1 cellular context compared by ENCODE assay signal in the genomic region with DNA sequence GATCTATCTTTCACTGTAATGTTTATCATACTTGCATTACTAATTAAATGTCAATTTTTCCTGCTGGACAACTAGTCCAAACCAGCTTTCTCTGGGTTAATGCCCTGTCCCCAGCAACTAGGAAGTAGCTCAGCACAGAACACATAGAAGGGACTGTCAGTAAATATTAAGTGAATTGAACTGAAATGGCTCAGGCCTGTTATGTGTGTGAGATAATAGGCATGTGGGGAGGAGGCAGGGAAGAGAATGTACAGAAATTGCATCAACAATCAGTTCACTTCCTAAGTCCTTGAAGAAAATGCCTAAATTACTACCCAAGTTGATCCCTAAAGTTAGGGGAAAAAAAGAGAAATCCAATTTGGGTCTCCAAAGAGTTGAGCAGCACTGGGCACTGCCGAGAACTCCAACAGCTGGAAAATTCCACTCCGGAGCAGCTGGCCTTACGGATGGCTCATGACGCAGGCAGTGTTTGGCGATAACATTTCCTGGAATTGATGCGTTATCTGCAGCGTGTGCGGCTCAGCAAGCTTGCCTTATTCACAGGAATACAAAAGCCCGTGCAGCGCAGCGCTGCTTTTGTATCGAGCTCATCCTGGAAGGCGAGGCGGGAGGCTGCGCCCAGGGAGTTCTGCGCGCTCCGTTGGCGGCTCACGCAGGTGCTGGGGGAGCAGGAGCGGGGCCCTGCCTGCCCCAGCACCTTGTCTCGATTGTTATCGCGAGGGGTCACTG.
TF ChIP-seq lines count a peak whose summit lies in the region.

No MANE protein-coding gene starts in this region.

TF ChIP-seq in SK-N-SH treated with all-trans-retinoic acid at 6 μM for 48 hours, 23 proteins besides CTCF, POLR2A, EP300 and RAD21 (continued from another document):
- TF ChIP-seq, protein P1, sequence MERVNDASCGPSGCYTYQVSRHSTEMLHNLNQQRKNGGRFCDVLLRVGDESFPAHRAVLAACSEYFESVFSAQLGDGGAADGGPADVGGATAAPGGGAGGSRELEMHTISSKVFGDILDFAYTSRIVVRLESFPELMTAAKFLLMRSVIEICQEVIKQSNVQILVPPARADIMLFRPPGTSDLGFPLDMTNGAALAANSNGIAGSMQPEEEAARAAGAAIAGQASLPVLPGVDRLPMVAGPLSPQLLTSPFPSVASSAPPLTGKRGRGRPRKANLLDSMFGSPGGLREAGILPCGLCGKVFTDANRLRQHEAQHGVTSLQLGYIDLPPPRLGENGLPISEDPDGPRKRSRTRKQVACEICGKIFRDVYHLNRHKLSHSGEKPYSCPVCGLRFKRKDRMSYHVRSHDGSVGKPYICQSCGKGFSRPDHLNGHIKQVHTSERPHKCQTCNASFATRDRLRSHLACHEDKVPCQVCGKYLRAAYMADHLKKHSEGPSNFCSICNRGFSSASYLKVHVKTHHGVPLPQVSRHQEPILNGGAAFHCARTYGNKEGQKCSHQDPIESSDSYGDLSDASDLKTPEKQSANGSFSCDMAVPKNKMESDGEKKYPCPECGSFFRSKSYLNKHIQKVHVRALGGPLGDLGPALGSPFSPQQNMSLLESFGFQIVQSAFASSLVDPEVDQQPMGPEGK (CRISPR knock-in tag; IDR thresholded peaks at IDR 0.05; ENCODE audit: borderline replicate concordance): no peak
- TF ChIP-seq CSDC2 (CRISPR knock-in tag; IDR thresholded peaks at IDR 0.05) (no peak), ZFP3 (CRISPR knock-in tag; IDR thresholded peaks at IDR 0.05) (no peak; the same call in 1 of the 2 replicates), ZC3H10 (CRISPR knock-in tag; IDR thresholded peaks at IDR 0.05) (no peak), ZNF8 (CRISPR knock-in tag; IDR thresholded peaks at IDR 0.05) (no peak), TCF4 (CRISPR knock-in tag; IDR thresholded peaks at IDR 0.05; ENCODE audit: borderline replicate concordance) (peak; percentile 92), RARB (CRISPR knock-in tag; IDR thresholded peaks at IDR 0.05) (no peak), ZFP30 (CRISPR knock-in tag; IDR thresholded peaks at IDR 0.05) (no peak), BACH2 (CRISPR knock-in tag; IDR thresholded peaks at IDR 0.05; ENCODE audit: borderline replicate concordance) (no peak)
- TF ChIP-seq, protein P2, sequence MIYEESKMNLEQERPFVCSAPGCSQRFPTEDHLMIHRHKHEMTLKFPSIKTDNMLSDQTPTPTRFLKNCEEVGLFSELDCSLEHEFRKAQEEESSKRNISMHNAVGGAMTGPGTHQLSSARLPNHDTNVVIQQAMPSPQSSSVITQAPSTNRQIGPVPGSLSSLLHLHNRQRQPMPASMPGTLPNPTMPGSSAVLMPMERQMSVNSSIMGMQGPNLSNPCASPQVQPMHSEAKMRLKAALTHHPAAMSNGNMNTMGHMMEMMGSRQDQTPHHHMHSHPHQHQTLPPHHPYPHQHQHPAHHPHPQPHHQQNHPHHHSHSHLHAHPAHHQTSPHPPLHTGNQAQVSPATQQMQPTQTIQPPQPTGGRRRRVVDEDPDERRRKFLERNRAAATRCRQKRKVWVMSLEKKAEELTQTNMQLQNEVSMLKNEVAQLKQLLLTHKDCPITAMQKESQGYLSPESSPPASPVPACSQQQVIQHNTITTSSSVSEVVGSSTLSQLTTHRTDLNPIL (CRISPR knock-in tag; IDR thresholded peaks at IDR 0.05; ENCODE audit: low read depth): no peak
- TF ChIP-seq, protein P3, sequence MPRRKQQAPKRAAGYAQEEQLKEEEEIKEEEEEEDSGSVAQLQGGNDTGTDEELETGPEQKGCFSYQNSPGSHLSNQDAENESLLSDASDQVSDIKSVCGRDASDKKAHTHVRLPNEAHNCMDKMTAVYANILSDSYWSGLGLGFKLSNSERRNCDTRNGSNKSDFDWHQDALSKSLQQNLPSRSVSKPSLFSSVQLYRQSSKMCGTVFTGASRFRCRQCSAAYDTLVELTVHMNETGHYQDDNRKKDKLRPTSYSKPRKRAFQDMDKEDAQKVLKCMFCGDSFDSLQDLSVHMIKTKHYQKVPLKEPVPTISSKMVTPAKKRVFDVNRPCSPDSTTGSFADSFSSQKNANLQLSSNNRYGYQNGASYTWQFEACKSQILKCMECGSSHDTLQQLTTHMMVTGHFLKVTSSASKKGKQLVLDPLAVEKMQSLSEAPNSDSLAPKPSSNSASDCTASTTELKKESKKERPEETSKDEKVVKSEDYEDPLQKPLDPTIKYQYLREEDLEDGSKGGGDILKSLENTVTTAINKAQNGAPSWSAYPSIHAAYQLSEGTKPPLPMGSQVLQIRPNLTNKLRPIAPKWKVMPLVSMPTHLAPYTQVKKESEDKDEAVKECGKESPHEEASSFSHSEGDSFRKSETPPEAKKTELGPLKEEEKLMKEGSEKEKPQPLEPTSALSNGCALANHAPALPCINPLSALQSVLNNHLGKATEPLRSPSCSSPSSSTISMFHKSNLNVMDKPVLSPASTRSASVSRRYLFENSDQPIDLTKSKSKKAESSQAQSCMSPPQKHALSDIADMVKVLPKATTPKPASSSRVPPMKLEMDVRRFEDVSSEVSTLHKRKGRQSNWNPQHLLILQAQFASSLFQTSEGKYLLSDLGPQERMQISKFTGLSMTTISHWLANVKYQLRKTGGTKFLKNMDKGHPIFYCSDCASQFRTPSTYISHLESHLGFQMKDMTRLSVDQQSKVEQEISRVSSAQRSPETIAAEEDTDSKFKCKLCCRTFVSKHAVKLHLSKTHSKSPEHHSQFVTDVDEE (CRISPR knock-in tag; IDR thresholded peaks at IDR 0.05): peak; percentile 74
- TF ChIP-seq, protein P4, sequence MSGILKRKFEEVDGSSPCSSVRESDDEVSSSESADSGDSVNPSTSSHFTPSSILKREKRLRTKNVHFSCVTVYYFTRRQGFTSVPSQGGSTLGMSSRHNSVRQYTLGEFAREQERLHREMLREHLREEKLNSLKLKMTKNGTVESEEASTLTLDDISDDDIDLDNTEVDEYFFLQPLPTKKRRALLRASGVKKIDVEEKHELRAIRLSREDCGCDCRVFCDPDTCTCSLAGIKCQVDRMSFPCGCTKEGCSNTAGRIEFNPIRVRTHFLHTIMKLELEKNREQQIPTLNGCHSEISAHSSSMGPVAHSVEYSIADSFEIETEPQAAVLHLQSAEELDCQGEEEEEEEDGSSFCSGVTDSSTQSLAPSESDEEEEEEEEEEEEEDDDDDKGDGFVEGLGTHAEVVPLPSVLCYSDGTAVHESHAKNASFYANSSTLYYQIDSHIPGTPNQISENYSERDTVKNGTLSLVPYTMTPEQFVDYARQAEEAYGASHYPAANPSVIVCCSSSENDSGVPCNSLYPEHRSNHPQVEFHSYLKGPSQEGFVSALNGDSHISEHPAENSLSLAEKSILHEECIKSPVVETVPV (CRISPR knock-in tag; IDR thresholded peaks at IDR 0.05): no peak
